ENCODE assay signal across 1 cellular context in the genomic region with DNA sequence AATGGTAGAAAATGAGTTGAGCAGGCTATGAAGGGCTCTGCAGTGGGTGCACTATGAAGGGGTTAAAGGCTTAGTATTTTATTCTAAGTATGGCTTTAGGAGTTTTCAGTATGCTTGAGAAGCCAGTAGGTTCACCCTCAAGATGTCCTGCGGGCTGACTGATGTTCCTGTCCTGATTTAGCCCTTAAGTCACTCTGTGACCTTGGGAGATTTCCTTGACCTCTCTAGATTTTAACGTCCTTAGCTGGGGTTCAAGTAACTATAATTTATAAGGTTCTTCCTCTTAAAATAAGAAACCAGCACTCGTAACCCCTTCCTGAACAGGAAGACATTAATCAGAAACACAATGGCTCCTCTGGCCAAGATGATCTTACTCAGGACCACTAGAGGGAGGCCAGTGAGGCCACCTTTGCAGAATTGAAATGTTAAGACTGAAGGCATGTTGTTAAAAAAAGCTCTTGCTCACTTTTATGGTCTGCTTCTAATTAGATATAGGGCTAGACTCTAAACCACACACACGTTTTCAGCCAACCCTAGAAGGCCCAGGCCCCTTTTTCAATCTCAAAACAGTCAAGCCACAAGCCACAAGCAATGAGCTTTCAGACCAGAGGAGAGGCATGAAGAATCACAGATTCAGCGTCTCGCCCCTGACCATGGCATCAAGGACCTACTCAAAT.
TF ChIP-seq lines count a peak whose summit lies in the region.

No MANE protein-coding gene starts in this region.

TF ChIP-seq in IMR-90, 13 proteins besides CTCF, POLR2A, EP300 and RAD21 (continued from another document):
- TF ChIP-seq, protein P1, sequence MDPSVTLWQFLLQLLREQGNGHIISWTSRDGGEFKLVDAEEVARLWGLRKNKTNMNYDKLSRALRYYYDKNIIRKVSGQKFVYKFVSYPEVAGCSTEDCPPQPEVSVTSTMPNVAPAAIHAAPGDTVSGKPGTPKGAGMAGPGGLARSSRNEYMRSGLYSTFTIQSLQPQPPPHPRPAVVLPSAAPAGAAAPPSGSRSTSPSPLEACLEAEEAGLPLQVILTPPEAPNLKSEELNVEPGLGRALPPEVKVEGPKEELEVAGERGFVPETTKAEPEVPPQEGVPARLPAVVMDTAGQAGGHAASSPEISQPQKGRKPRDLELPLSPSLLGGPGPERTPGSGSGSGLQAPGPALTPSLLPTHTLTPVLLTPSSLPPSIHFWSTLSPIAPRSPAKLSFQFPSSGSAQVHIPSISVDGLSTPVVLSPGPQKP (IDR thresholded peaks at IDR 0.05; ENCODE audit: borderline replicate concordance, low read depth, low read length) = no peak
- no peak for TF ChIP-seq FOS (IDR thresholded peaks at IDR 0.05; ENCODE audit: low read depth, low read length)
TF ChIP-seq in IMR-90: peak in this region for 0.
